23 cellular contexts compared by ENCODE assay signal in genomic region chrY:8393246-8393645, GRCh38.
DNase-seq lines count a peak whose midpoint lies in the region; FAIRE-seq and TF ChIP-seq lines count a peak whose summit lies in the region.
"Had no signal": no experiment of that assay in that cellular context is flagged by ENCODE, and none has a peak within 500 bp of the region (broad histone marks: within the 10 kb centered on the region; RNA-seq: fewer than 3 reads in every experiment).

No MANE protein-coding gene starts in this region.

- no peak overlapping the region for H3K4me3 ChIP-seq in bronchial epithelial cell (ENCODE audit: low read depth, low read length)
- H3K4me3 ChIP-seq: A549; BLaER1 treated with 17β-estradiol and CSF1 and Interleukin-3, amounts not matched to agents 10 nM and 100 nM had no signal

- no peaks in the 10 kb centered on the region for H3K36me3 Mint-ChIP-seq in osteocyte (ENCODE audit: unreplicated experiment)
- H3K36me3 Mint-ChIP-seq: CD14-positive monocyte; CD8-positive, alpha-beta memory T cell had no signal

- no peaks in the 10 kb centered on the region for H3K9me3 Mint-ChIP-seq in osteocyte (ENCODE audit: unreplicated experiment)
- H3K9me3 Mint-ChIP-seq: CD4-positive, alpha-beta T cell; CD8-positive, alpha-beta memory T cell; H9 had no signal

- DNase-seq in A172 (ENCODE audit: low spot score) (peak; percentile 10), HT1080 (ENCODE audit: low read depth) (peak; percentile 19), RCC 7860 (ENCODE audit: low spot score) (peak; percentile 23), bronchial epithelial cell (ENCODE audit: low read depth) (peak; percentile 59), SIG-M5 (lab: John Stamatoyannopoulos, UW) (no peak), LoVo (ENCODE audit: low spot score) (no peak), osteocyte (ENCODE audit: extremely low spot score, unreplicated experiment) (no peak), GOT3 (lab: John Stamatoyannopoulos, UW) (no peak)
- DNase-seq: ACHN; AML-193; BE2C; Calu3; CD4-positive, alpha-beta T cell; CD8-positive, alpha-beta memory T cell; DMS53; DMS79 treated with DMSO at 0.1 percent for 48 hours; GF-D8; H9 had no signal

- TF ChIP-seq CTCF in bronchial epithelial cell (IDR thresholded peaks at IDR 0.05; ENCODE audit: insufficient read depth, low read length, severe bottlenecking) (no peak), osteocyte (IDR thresholded peaks at IDR 0.05) (no peak)

- no peak for FAIRE-seq in RCC 7860 (lab: Jason Lieb, UNC)
- no peak for FAIRE-seq in bronchial epithelial cell (lab: Jason Lieb, UNC)
- FAIRE-seq: A549, GM12891, GM18507 had no signal

- H3K27me3 ChIP-seq in bronchial epithelial cell (ENCODE audit: control insufficient read depth, insufficient read depth, low read length), result no peaks in the 10 kb centered on the region
- H3K27me3 ChIP-seq: BE2C; BLaER1 treated with 17β-estradiol and CSF1 and Interleukin-3, amounts not matched to agents 10 nM and 100 nM had no signal

- no peak overlapping the region for H3K27ac Mint-ChIP-seq in osteocyte (ENCODE audit: unreplicated experiment)
- H3K27ac Mint-ChIP-seq: CD14-positive monocyte; CD4-positive, alpha-beta T cell; CD8-positive, alpha-beta memory T cell; H9 had no signal

- no peak overlapping the region for H3K4me3 Mint-ChIP-seq in osteocyte (ENCODE audit: unreplicated experiment)
- H3K4me3 Mint-ChIP-seq: CD14-positive monocyte; CD4-positive, alpha-beta T cell; CD8-positive, alpha-beta memory T cell; H9 had no signal

- H3K27me3 Mint-ChIP-seq in osteocyte (ENCODE audit: unreplicated experiment), result no peaks in the 10 kb centered on the region
- H3K27me3 Mint-ChIP-seq: CD4-positive, alpha-beta T cell; CD8-positive, alpha-beta memory T cell had no signal

- no peaks in the 10 kb centered on the region for H3K4me1 Mint-ChIP-seq in osteocyte (ENCODE audit: unreplicated experiment)
- H3K4me1 Mint-ChIP-seq: CD14-positive monocyte; CD8-positive, alpha-beta memory T cell; H9 had no signal

- no peaks in the 10 kb centered on the region for H3K36me3 ChIP-seq in bronchial epithelial cell (ENCODE audit: control insufficient read depth, insufficient read depth, low read length)
- H3K36me3 ChIP-seq: BE2C; BLaER1 treated with 17β-estradiol and CSF1 and Interleukin-3, amounts not matched to agents 10 nM and 100 nM had no signal

Comparison
In these comparisons a context has a peak if more than half of its experiments do, and no peak if none do; other contexts are left out.
1. DNase-seq: peak in A172 (single experiment), HT1080 (single experiment), RCC 7860 (single experiment) and bronchial epithelial cell (single experiment); none in SIG-M5 (single experiment), LoVo (single experiment), osteocyte (single experiment) and GOT3 (single experiment).